ENCODE assay signal across 7 cellular contexts in genomic region chr20:57176842-57177241, GRCh38.
"Had no signal": no experiment of that assay in that cellular context is flagged by ENCODE, and none has a peak within 500 bp of the region (broad histone marks: within the 10 kb centered on the region; RNA-seq: fewer than 3 reads in every experiment).

No MANE protein-coding gene starts in this region.

- H3K9me3 ChIP-seq: HAP-1 had no signal

- H3K4me3 ChIP-seq: GM23338, HAP-1, K562 had no signal

- ATAC-seq: GM23338, HCT116, K562 had no signal

- DNase-seq: H7, IMR-90, KG1 had no signal

- H2AFZ ChIP-seq: GM23338 had no signal

- H3K27ac Mint-ChIP-seq: GM23338 had no signal

- H3K4me2 ChIP-seq: GM23338 had no signal

- H3K4me1 ChIP-seq: HAP-1 had no signal

- FAIRE-seq: K562 had no signal

- H3K4me3 Mint-ChIP-seq: GM23338 had no signal

- H3K9me3 Mint-ChIP-seq: GM23338 had no signal

- H3K36me3 ChIP-seq: HAP-1 had no signal
